Comparison of ENCODE assay signal across 34 cellular contexts in genomic region chr2:214320211-214320610, GRCh38.
"Had no signal": no experiment of that assay in that cellular context is flagged by ENCODE, and none has a peak within 500 bp of the region (broad histone marks: within the 10 kb centered on the region; RNA-seq: fewer than 3 reads in every experiment).

No MANE protein-coding gene starts in this region.

- H3K9me3 Mint-ChIP-seq: activated B cell treated with CpG ODN at 0.5 μM for 24 hours; activated CD4-positive, alpha-beta memory T cell treated with anti-CD3 and anti-CD28 coated beads, Interleukin-2, amount 10 ng/mL, durations not matched to agents 7 days and 5 days; activated naive CD8-positive, alpha-beta T cell treated with anti-CD3 and anti-CD28 coated beads for 36 hours had no signal

- H3K36me3 Mint-ChIP-seq: activated naive CD8-positive, alpha-beta T cell treated with anti-CD3 and anti-CD28 coated beads for 36 hours had no signal

- DNase-seq: activated B cell treated with CpG ODN at 0.5 μM for 24 hours; activated CD4-positive, alpha-beta memory T cell treated with anti-CD3 and anti-CD28 coated beads, Interleukin-2, amount 10 ng/mL, durations not matched to agents 7 days and 5 days; activated CD4-positive, alpha-beta T cell treated with anti-CD3 and anti-CD28 coated beads for 4 hours; activated CD4-positive, CD25-positive, alpha-beta regulatory T cell treated with anti-CD3 and anti-CD28 coated beads, Interleukin-2, amount 50 U/mL, for 72 hours; activated effector memory CD4-positive, alpha-beta T cell treated with anti-CD3 and anti-CD28 coated beads, Interleukin-2, amount 50 U/mL, for 16 hours; activated naive CD4-positive, alpha-beta T cell; activated naive CD4-positive, alpha-beta T cell treated with anti-CD3 and anti-CD28 coated beads, Interleukin-2, amount 50 U/mL, for 16 hours; activated naive CD8-positive, alpha-beta T cell treated with anti-CD3 and anti-CD28 coated beads for 36 hours; activated T-cell treated with anti-CD3 and anti-CD28 coated beads, Interleukin-2, amount 50 U/mL, for 1 hour; activated T-cell treated with anti-CD3 and anti-CD28 coated beads, Interleukin-2, amount 50 U/mL, for 72 hours; amniotic stem cell; aorta; brain microvascular endothelial cell; Kasumi-1; KG1; MM.1S; MV-4-11; NCI-H1092; NCI-H1436 treated with DMSO at 0.1 percent for 48 hours; NCI-H1694 treated with DMSO at 0.1 percent for 48 hours; NCI-H2029; NCI-H345; NCI-H524 treated with DMSO at 0.1 percent for 48 hours; Peyer's patch; RPMI8226; SIG-M5; T-helper 1 cell; T-helper 2 cell; T-helper 9 cell had no signal

- H3K4me1 Mint-ChIP-seq: activated B cell treated with CpG ODN at 0.5 μM for 24 hours; activated CD4-positive, alpha-beta memory T cell treated with anti-CD3 and anti-CD28 coated beads, Interleukin-2, amount 10 ng/mL, durations not matched to agents 7 days and 5 days; activated naive CD8-positive, alpha-beta T cell treated with anti-CD3 and anti-CD28 coated beads for 36 hours; activated T-helper 17 cell treated with anti-CD3 and anti-CD28 coated beads, Interleukin-2, amount 50 U/mL, for 72 hours had no signal

- H3K36me3 ChIP-seq: brain microvascular endothelial cell, cardiac muscle cell, Peyer's patch had no signal

- H3K4me3 Mint-ChIP-seq: activated B cell treated with CpG ODN at 0.5 μM for 24 hours; activated CD4-positive, alpha-beta memory T cell treated with anti-CD3 and anti-CD28 coated beads, Interleukin-2, amount 10 ng/mL, durations not matched to agents 7 days and 5 days; activated naive CD8-positive, alpha-beta T cell treated with anti-CD3 and anti-CD28 coated beads for 36 hours; activated T-cell treated with anti-CD3 and anti-CD28 coated beads, Interleukin-2, amount 50 U/mL, for 72 hours; activated T-helper 17 cell treated with anti-CD3 and anti-CD28 coated beads, Interleukin-2, amount 50 U/mL, for 72 hours had no signal

- H3K27me3 Mint-ChIP-seq: activated B cell treated with CpG ODN at 0.5 μM for 24 hours; activated CD4-positive, alpha-beta memory T cell treated with anti-CD3 and anti-CD28 coated beads, Interleukin-2, amount 10 ng/mL, durations not matched to agents 7 days and 5 days; activated naive CD8-positive, alpha-beta T cell treated with anti-CD3 and anti-CD28 coated beads for 36 hours; activated T-helper 17 cell treated with anti-CD3 and anti-CD28 coated beads, Interleukin-2, amount 50 U/mL, for 72 hours had no signal

- H3K27ac Mint-ChIP-seq: activated B cell treated with CpG ODN at 0.5 μM for 24 hours; activated CD4-positive, alpha-beta memory T cell treated with anti-CD3 and anti-CD28 coated beads, Interleukin-2, amount 10 ng/mL, durations not matched to agents 7 days and 5 days; activated naive CD8-positive, alpha-beta T cell treated with anti-CD3 and anti-CD28 coated beads for 36 hours; activated T-cell treated with anti-CD3 and anti-CD28 coated beads, Interleukin-2, amount 50 U/mL, for 72 hours; activated T-helper 17 cell treated with anti-CD3 and anti-CD28 coated beads, Interleukin-2, amount 50 U/mL, for 72 hours had no signal

- H3K4me3 ChIP-seq: cardiac muscle cell, Peyer's patch had no signal

- ATAC-seq: activated T-cell treated with anti-CD3 and anti-CD28 coated beads, Interleukin-2, amount 50 U/mL, for 72 hours; activated T-helper 17 cell treated with anti-CD3 and anti-CD28 coated beads, Interleukin-2, amount 50 U/mL, for 72 hours; Right ventricle myocardium inferior; SK-N-SH treated with all-trans-retinoic acid at 6 μM for 48 hours had no signal

- H3K4me1 ChIP-seq: Peyer's patch had no signal

- H3K27me3 ChIP-seq: brain microvascular endothelial cell, cardiac muscle cell, Peyer's patch had no signal

- H3K27ac ChIP-seq: brain microvascular endothelial cell, cardiac muscle cell, Peyer's patch, VCaP had no signal

- H3K9me3 ChIP-seq: Peyer's patch had no signal
